20 cellular contexts compared by ENCODE assay signal in the genomic region with DNA sequence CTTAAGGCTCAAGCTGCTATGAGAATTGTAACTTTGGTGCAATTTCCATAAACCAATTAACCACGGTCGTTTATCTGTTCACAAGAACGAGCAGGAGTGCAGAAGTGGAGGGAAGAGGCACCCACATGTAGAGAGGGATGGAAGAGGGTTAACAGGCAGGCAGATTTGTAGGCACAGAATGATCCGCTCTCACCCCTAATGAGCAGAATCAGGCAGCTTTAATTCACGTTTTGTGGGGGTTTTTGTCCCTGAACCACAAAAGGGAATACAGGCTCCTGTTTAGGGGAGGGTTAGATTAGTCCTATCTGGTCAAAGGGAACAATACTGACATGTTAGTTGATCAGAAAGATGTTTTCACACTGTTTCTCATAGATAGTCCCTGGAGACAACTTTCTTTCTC.
A peak's percentile ranks its signal among the peaks of the same experiment; 100 is the strongest.
DNase-seq lines count a peak whose midpoint lies in the region; TF ChIP-seq lines count a peak whose summit lies in the region.
"Had no signal": no experiment of that assay in that cellular context is flagged by ENCODE, and none has a peak within 500 bp of the region (broad histone marks: within the 10 kb centered on the region; RNA-seq: fewer than 3 reads in every experiment).

No MANE protein-coding gene starts in this region.

- DNase-seq in NCI-H748 (lab: John Stamatoyannopoulos, UW; ENCODE audit: unreplicated experiment) = peak; percentile 86
- DNase-seq in neural progenitor cell (ENCODE audit: low spot score) = peak; percentile 88
- no peak for DNase-seq in retina
- no peak for DNase-seq in GM19240 (ENCODE audit: insufficient read length, low spot score)
- no peak for DNase-seq in anterior cingulate cortex (lab: John Stamatoyannopoulos, UW)
- DNase-seq: activated CD4-positive, alpha-beta T cell treated with anti-CD3 and anti-CD28 coated beads, Interleukin-2, amount 50 U/mL, for 48 hours; activated gamma-delta T cell treated with Interleukin-2 at 50 U/mL for 16 hours; CD8-positive, alpha-beta T cell; cortex of kidney; HCEC 1CT; immature natural killer cell; left lung; MV-4-11; NCI-H446 treated with DMSO at 0.1 percent for 48 hours; psoas muscle; stimulated activated CD4-positive, alpha-beta T cell treated with anti-CD3 and anti-CD28 coated beads, Interleukin-1b, Interleukin-23, amount 100 ng/mL, for 48 hours; uterus had no signal

- no peaks in the 10 kb centered on the region for H3K79me2 ChIP-seq in neural progenitor cell (ENCODE audit: low read depth)

- H3F3A ChIP-seq in neural progenitor cell (ENCODE audit: low read depth) = peaks cover 53% of the 10 kb centered on the region

- peaks cover 6% of the 10 kb centered on the region for H3K9me3 Mint-ChIP-seq in neural progenitor cell
- H3K9me3 Mint-ChIP-seq: CD8-positive, alpha-beta T cell had no signal

- H3K27me3 ChIP-seq in HUES48 (ENCODE audit: control insufficient read depth, insufficient read depth, low read length) = no peaks in the 10 kb centered on the region
- H3K27me3 ChIP-seq in ectodermal cell (ENCODE audit: control insufficient read depth, insufficient read depth, low read length, poor library complexity, severe bottlenecking) = peaks cover 7% of the 10 kb centered on the region
- H3K27me3 ChIP-seq in neural progenitor cell = no peaks in the 10 kb centered on the region
- H3K27me3 ChIP-seq: left lung, neutrophil, uterus had no signal

- peaks cover 2% of the 10 kb centered on the region for H3K27me3 Mint-ChIP-seq in neural progenitor cell (ENCODE audit: insufficient read depth, low read depth)

- no peak overlapping the region for H3K9ac ChIP-seq in HUES48 (ENCODE audit: low read depth, low read length)
- H3K9ac ChIP-seq in neural progenitor cell = no peak overlapping the region

- H3K36me3 ChIP-seq in HUES48 (ENCODE audit: control insufficient read depth, insufficient read depth, low read length) (no peaks in the 10 kb centered on the region), ectodermal cell (ENCODE audit: control insufficient read depth, insufficient read depth, low read length) (no peaks in the 10 kb centered on the region), neural progenitor cell (no peaks in the 10 kb centered on the region)
- H3K36me3 ChIP-seq: left lung, neutrophil, uterus had no signal

- no peak overlapping the region for H2AFZ ChIP-seq in neural progenitor cell (replicated peaks)

- H4K20me1 ChIP-seq in neural progenitor cell (ENCODE audit: low read depth) = no peaks in the 10 kb centered on the region

- H3K4me2 ChIP-seq in neural progenitor cell = peak overlapping the region; percentile 65

- WGBS in ectodermal cell, 2 experiments = 8 to 14% methylated on average over 5 of the region's 5 CpGs

- peaks cover 47% of the 10 kb centered on the region for H3K4me1 Mint-ChIP-seq in neural progenitor cell
- H3K4me1 Mint-ChIP-seq: immature natural killer cell had no signal

- H3K4me1 ChIP-seq in HUES48 (ENCODE audit: control insufficient read depth, insufficient read depth, low read length) = peaks cover 47% of the 10 kb centered on the region
- H3K4me1 ChIP-seq in ectodermal cell (ENCODE audit: control insufficient read depth, insufficient read depth, low read length) = peaks cover 29% of the 10 kb centered on the region
- H3K4me1 ChIP-seq in neural progenitor cell = peaks cover 66% of the 10 kb centered on the region
- H3K4me1 ChIP-seq: left lung, psoas muscle, uterus had no signal

- H3K9me3 ChIP-seq in HUES48 (ENCODE audit: control insufficient read depth, insufficient read depth, low read length) = peaks cover 4% of the 10 kb centered on the region; the same call in 1 of the 2 replicates
- no peaks in the 10 kb centered on the region for H3K9me3 ChIP-seq in ectodermal cell (ENCODE audit: control insufficient read depth, low read length)
- peaks cover 7% of the 10 kb centered on the region for H3K9me3 ChIP-seq in neural progenitor cell (ENCODE audit: low read depth)
- H3K9me3 ChIP-seq: neutrophil, psoas muscle, uterus had no signal

- H3K4me3 ChIP-seq in HUES48 (ENCODE audit: low read depth, low read length) (no peak overlapping the region), ectodermal cell (ENCODE audit: insufficient read depth, low read depth, low read length) (no peak overlapping the region), neural progenitor cell (peak overlapping the region; percentile 19)
- H3K4me3 ChIP-seq: left lung, psoas muscle, uterus had no signal

- TF ChIP-seq CTCF in neural progenitor cell (IDR thresholded peaks at IDR 0.05) = no peak

- peak overlapping the region; percentile 86 for H3K27ac ChIP-seq in HUES48 (ENCODE audit: low read depth, low read length)
- peak overlapping the region; percentile 82 for H3K27ac ChIP-seq in ectodermal cell (ENCODE audit: insufficient read depth, low read depth, low read length, poor library complexity, severe bottlenecking)
- H3K27ac ChIP-seq in neural progenitor cell = peak overlapping the region; percentile 98
- H3K27ac ChIP-seq: left lung, neutrophil, psoas muscle, uterus had no signal

- peak overlapping the region; percentile 74 for H3K27ac Mint-ChIP-seq in neural progenitor cell
- H3K27ac Mint-ChIP-seq: CD8-positive, alpha-beta T cell; immature natural killer cell had no signal

- peaks cover 2% of the 10 kb centered on the region for H3K36me3 Mint-ChIP-seq in neural progenitor cell
- H3K36me3 Mint-ChIP-seq: CD8-positive, alpha-beta T cell; immature natural killer cell had no signal

- peak overlapping the region; percentile 39 for H3K4me3 Mint-ChIP-seq in neural progenitor cell
- H3K4me3 Mint-ChIP-seq: CD8-positive, alpha-beta T cell; immature natural killer cell had no signal

Comparison
In these comparisons a context has a peak if more than half of its experiments do, and no peak if none do; other contexts are left out.
1. DNase-seq: peak in NCI-H748 (single experiment) and neural progenitor cell (single experiment); none in retina (single experiment), GM19240 (single experiment) and anterior cingulate cortex (0 of 58).
2. Peak in every context shown above with its lines, with median percentiles within 50 percentile points of each other: H3K27ac ChIP-seq.